ENCODE assay signal across 2 cellular contexts in the genomic region with DNA sequence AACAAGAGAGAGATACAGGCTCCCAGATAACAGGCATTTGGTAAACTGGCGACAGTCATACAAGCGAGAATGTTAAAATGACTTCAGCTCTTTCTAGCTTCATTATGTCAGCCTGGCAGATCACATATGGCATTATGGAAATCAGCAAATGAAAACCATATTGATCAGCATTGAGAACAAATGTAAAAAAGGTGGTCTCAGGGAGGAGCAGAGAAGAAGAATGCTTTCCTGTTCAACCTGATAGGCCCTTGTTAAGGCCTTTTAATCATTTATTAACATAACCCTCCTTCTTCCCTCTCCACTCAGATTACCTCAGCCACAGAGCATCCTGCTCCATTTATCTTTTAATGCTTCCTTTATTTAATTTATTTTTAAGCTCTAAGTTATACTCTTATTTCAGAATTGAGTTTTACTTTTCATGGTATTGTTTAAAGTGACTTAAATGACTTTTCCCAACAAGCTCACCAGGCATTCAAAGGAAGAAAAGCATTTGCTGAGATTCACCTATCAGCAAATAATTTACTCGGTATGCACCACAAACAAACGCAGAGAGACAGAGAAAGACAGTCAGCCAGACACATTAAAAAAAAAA.
TF ChIP-seq lines count a peak whose summit lies in the region.

No MANE protein-coding gene starts in this region.

TF ChIP-seq in A549, 52 proteins besides CTCF, POLR2A, EP300 and RAD21:
- TF ChIP-seq GATA3 (IDR thresholded peaks at IDR 0.05; ENCODE audit: borderline replicate concordance): no peak
- TF ChIP-seq NR3C1 (IDR thresholded peaks at IDR 0.05): no peak
- TF ChIP-seq, protein P1, sequence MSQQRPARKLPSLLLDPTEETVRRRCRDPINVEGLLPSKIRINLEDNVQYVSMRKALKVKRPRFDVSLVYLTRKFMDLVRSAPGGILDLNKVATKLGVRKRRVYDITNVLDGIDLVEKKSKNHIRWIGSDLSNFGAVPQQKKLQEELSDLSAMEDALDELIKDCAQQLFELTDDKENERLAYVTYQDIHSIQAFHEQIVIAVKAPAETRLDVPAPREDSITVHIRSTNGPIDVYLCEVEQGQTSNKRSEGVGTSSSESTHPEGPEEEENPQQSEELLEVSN (IDR thresholded peaks at IDR 0.05; ENCODE audit: borderline replicate concordance, low read depth): no peak
- TF ChIP-seq HOXB13 (CRISPR knock-in tag; IDR thresholded peaks at IDR 0.05; ENCODE audit: low read depth): no peak
- TF ChIP-seq, protein P2, sequence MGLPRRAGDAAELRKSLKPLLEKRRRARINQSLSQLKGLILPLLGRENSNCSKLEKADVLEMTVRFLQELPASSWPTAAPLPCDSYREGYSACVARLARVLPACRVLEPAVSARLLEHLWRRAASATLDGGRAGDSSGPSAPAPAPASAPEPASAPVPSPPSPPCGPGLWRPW (IDR thresholded peaks at IDR 0.05): no peak
- no peak for TF ChIP-seq ZSCAN20 (CRISPR knock-in tag; IDR thresholded peaks at IDR 0.05)
- TF ChIP-seq CEBPB (IDR thresholded peaks at IDR 0.05): no peak
- TF ChIP-seq RARB (CRISPR knock-in tag; IDR thresholded peaks at IDR 0.05): no peak

TF ChIP-seq in H1, 55 proteins besides CTCF, POLR2A, EP300 and RAD21:
- TF ChIP-seq EZH2 (IDR thresholded peaks at IDR 0.05; ENCODE audit: low read depth, low read length, severe bottlenecking) (no peak), POLR2AphosphoS5 (IDR thresholded peaks at IDR 0.05; ENCODE audit: low read depth, low read length) (no peak), JUN (IDR thresholded peaks at IDR 0.05; ENCODE audit: low read depth, low read length) (no peak), BRCA1 (IDR thresholded peaks at IDR 0.05; ENCODE audit: low read depth, low read length) (no peak), TEAD4 (IDR thresholded peaks at IDR 0.05; ENCODE audit: low read depth, low read length) (no peak), CREB1 (IDR thresholded peaks at IDR 0.05) (no peak), YY1 (IDR thresholded peaks at IDR 0.05; ENCODE audit: low read depth, low read length) (no peak), CHD2 (IDR thresholded peaks at IDR 0.05; ENCODE audit: low read length) (no peak), CTBP2 (IDR thresholded peaks at IDR 0.05; ENCODE audit: borderline replicate concordance, insufficient read depth, insufficient read length, low read length) (no peak), NANOG (IDR thresholded peaks at IDR 0.05; ENCODE audit: insufficient read depth, low read depth, low read length, poor library complexity, severe bottlenecking) (no peak), GTF2F1 (IDR thresholded peaks at IDR 0.05; ENCODE audit: borderline replicate concordance, low read depth, low read length) (no peak), SP2 (IDR thresholded peaks at IDR 0.05; ENCODE audit: low read length) (no peak), SP1 (IDR thresholded peaks at IDR 0.05; ENCODE audit: low read depth, low read length) (no peak), RXRA (IDR thresholded peaks at IDR 0.05; ENCODE audit: insufficient read depth, low read depth, low read length) (no peak), FOSL1 (IDR thresholded peaks at IDR 0.05; ENCODE audit: insufficient read depth, low read depth, low read length) (no peak), SP4 (IDR thresholded peaks at IDR 0.05; ENCODE audit: low read length) (no peak)
- TF ChIP-seq, protein P3, sequence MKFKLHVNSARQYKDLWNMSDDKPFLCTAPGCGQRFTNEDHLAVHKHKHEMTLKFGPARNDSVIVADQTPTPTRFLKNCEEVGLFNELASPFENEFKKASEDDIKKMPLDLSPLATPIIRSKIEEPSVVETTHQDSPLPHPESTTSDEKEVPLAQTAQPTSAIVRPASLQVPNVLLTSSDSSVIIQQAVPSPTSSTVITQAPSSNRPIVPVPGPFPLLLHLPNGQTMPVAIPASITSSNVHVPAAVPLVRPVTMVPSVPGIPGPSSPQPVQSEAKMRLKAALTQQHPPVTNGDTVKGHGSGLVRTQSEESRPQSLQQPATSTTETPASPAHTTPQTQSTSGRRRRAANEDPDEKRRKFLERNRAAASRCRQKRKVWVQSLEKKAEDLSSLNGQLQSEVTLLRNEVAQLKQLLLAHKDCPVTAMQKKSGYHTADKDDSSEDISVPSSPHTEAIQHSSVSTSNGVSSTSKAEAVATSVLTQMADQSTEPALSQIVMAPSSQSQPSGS (IDR thresholded peaks at IDR 0.05; ENCODE audit: low read length): no peak
- TF ChIP-seq, protein P4, sequence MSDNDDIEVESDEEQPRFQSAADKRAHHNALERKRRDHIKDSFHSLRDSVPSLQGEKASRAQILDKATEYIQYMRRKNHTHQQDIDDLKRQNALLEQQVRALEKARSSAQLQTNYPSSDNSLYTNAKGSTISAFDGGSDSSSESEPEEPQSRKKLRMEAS (IDR thresholded peaks at IDR 0.05): no peak
- TF ChIP-seq, protein P1 (IDR thresholded peaks at IDR 0.05): no peak
